Comparison of ENCODE assay signal across 8 cellular contexts in genomic region chr1:13730751-13731482, GRCh38. TPM values are rescaled to one million over a fixed set of nuclear protein-coding genes. Genes with fewer than 3 reads are reported as not detected.
DNase-seq lines count a peak whose midpoint lies in the region; ATAC-seq and TF ChIP-seq lines count a peak whose summit lies in the region.

No MANE protein-coding gene starts in this region.

- WGBS in esophagus squamous epithelium, 2 donors: 39 to 48% methylated on average over 10 to 11 of the region's 12 CpGs

- peak in 1 of 4 donors; percentile 74 for TF ChIP-seq POLR2A in esophagus squamous epithelium (IDR thresholded peaks at IDR 0.05)

- no peak overlapping the region for H2AFZ ChIP-seq in PC-3 (ENCODE audit: low read length)

- CTCF ChIA-PET in activated CD8-positive, alpha-beta T cell treated with anti-CD3 and anti-CD28 coated beads for 36 hours (lab: Charles Lee): interaction anchor here (0.7 to 1.4 kb wide), 3 partner anchors 9 to 64 kb away, joined by 3 read pairs; no protein-coding TSS in a partner anchor
- CTCF ChIA-PET in PC-3 (lab: Charles Lee): no interaction called here

- H3K9me3 Mint-ChIP-seq in IgD-negative memory B cell: no peaks in the 10 kb centered on the region
- no peaks in the 10 kb centered on the region for H3K9me3 Mint-ChIP-seq in activated CD8-positive, alpha-beta T cell treated with anti-CD3 and anti-CD28 coated beads for 36 hours

- H3K4me3 ChIP-seq in esophagus squamous epithelium (peak overlapping the region in 3 of 4 donors; percentile 19 to 37 (median 33)), foreskin fibroblast (ENCODE audit: low read depth in 1 of 2, low read length in 2 of 2) (no peak overlapping the region), PC-3 (ENCODE audit: low read length) (no peak overlapping the region)

- 0 out of 2 replicates have a peak, but pooled peaks cover 5% of the 10 kb centered on the region for H3K79me2 ChIP-seq in PC-3 (ENCODE audit: low read length)

- H3K27me3 Mint-ChIP-seq in IgD-negative memory B cell: no peaks in the 10 kb centered on the region
- no peaks in the 10 kb centered on the region for H3K27me3 Mint-ChIP-seq in activated CD8-positive, alpha-beta T cell treated with anti-CD3 and anti-CD28 coated beads for 36 hours

- 0 out of 2 replicates have a peak, but pooled peaks cover 4% of the 10 kb centered on the region for H4K20me1 ChIP-seq in PC-3 (ENCODE audit: low read length)

- peaks cover 61 to 85% (median 79%) of the 10 kb centered on the region in 3 donors for H3K4me1 Mint-ChIP-seq in IgD-negative memory B cell
- peaks cover 83% of the 10 kb centered on the region for H3K4me1 Mint-ChIP-seq in activated CD8-positive, alpha-beta T cell treated with anti-CD3 and anti-CD28 coated beads for 36 hours (ENCODE audit: low read depth)

- H3K36me3 Mint-ChIP-seq in IgD-negative memory B cell: peaks cover 5% of the 10 kb centered on the region
- H3K36me3 Mint-ChIP-seq in activated CD8-positive, alpha-beta T cell treated with anti-CD3 and anti-CD28 coated beads for 36 hours (ENCODE audit: low read depth): peaks cover 27% of the 10 kb centered on the region

- H3K4me1 ChIP-seq in esophagus squamous epithelium (peaks cover 0 to 25% (median 8%) of the 10 kb centered on the region in 3 donors), PC-3 (ENCODE audit: insufficient read depth, low read length) (no peaks in the 10 kb centered on the region)

- no peaks in the 10 kb centered on the region for H3K9me2 ChIP-seq in PC-3 (replicated peaks; ENCODE audit: low read length)

- no peak overlapping the region for H3K4me2 ChIP-seq in PC-3 (ENCODE audit: low read length)

- POLR2A ChIA-PET in activated CD8-positive, alpha-beta T cell treated with anti-CD3 and anti-CD28 coated beads for 36 hours (lab: Charles Lee): interaction anchor here (0.6 to 2.2 kb wide), 6 partner anchors 14 to 28 kb away, joined by 3 to 12 read pairs (median 3); no protein-coding TSS in a partner anchor
- POLR2A ChIA-PET in PC-3 (lab: Charles Lee; ENCODE audit: unreplicated experiment): no interaction called here

- H3K27ac Mint-ChIP-seq in IgD-negative memory B cell: peak overlapping the region; percentile 93 to 99 (median 98)
- peak overlapping the region; percentile 98 for H3K27ac Mint-ChIP-seq in activated CD8-positive, alpha-beta T cell treated with anti-CD3 and anti-CD28 coated beads for 36 hours

- peak overlapping the region; percentile 77 to 89 (median 82) for H3K4me3 Mint-ChIP-seq in IgD-negative memory B cell
- H3K4me3 Mint-ChIP-seq in activated CD8-positive, alpha-beta T cell treated with anti-CD3 and anti-CD28 coated beads for 36 hours: peak overlapping the region; percentile 81

- BruUV-seq in PC-3 (replicated peaks; lab: Mats Ljungman, UMichigan): no TSS peak

- peak; percentile 88 for ATAC-seq in GM19468 (IDR thresholded peaks at IDR 0.05; ENCODE audit: extremely low read depth, unreplicated experiment)
- peak; percentile 93 for ATAC-seq in activated CD8-positive, alpha-beta T cell treated with anti-CD3 and anti-CD28 coated beads for 36 hours
- no peak for ATAC-seq in PC-3

- no peaks in the 10 kb centered on the region for H3K27me3 ChIP-seq in esophagus squamous epithelium
- no peaks in the 10 kb centered on the region for H3K27me3 ChIP-seq in PC-3 (ENCODE audit: low read length)

- H3K9ac ChIP-seq in PC-3 (ENCODE audit: low read length): no peak overlapping the region

- DNase-seq in DMS79 treated with DMSO at 0.1 percent for 48 hours (lab: John Stamatoyannopoulos, UW): peak; percentile 45
- peak; percentile 92 for DNase-seq in activated CD8-positive, alpha-beta T cell treated with anti-CD3 and anti-CD28 coated beads for 36 hours
- DNase-seq in esophagus squamous epithelium (lab: John Stamatoyannopoulos, UW): peak; percentile 45
- DNase-seq in stimulated activated CD4-positive, alpha-beta T cell treated with anti-CD3 and anti-CD28 coated beads, Interleukin-2, amount 100 ng/mL, for 4 hours (ENCODE audit: low read depth): peak; percentile 72
- DNase-seq in foreskin fibroblast: no peak
- DNase-seq in PC-3: no peak

- TF ChIP-seq CTCF in activated CD8-positive, alpha-beta T cell treated with anti-CD3 and anti-CD28 coated beads for 36 hours (IDR thresholded peaks at IDR 0.05): no peak
- TF ChIP-seq CTCF in esophagus squamous epithelium (IDR thresholded peaks at IDR 0.05) (peak in 1 of 6 experiments; percentile 2), foreskin fibroblast (IDR thresholded peaks at IDR 0.05; ENCODE audit: low read depth, low read length) (no peak), PC-3 (conservative IDR thresholded peaks at IDR 0.05; ENCODE audit: low read depth, low read length) (no peak)

- intact Hi-C loops in activated CD8-positive, alpha-beta T cell treated with anti-CD3 and anti-CD28 coated beads for 36 hours (cut with micrococcal nuclease): loop anchor here (2.0 kb wide), 1 partner anchor 28 kb away; no protein-coding TSS in a partner anchor
- intact Hi-C loops in esophagus squamous epithelium (cut with DNase I) (no loop called here), PC-3 (cut with micrococcal nuclease) (no loop called here)

- H3K36me3 ChIP-seq in esophagus squamous epithelium (peaks cover 0 to 11% (median 0%) of the 10 kb centered on the region in 3 donors), PC-3 (ENCODE audit: low read depth, low read length) (0 out of 2 replicates have a peak, but pooled peaks cover 3% of the 10 kb centered on the region)

- H3K27ac ChIP-seq in esophagus squamous epithelium: peak overlapping the region; percentile 46 to 71 (median 58)
- H3K27ac ChIP-seq in PC-3 (ENCODE audit: low read length): no peak overlapping the region

- no peaks in the 10 kb centered on the region for H3F3A ChIP-seq in PC-3 (ENCODE audit: low read length, unreplicated experiment)

- no peaks in the 10 kb centered on the region for H3K9me3 ChIP-seq in esophagus squamous epithelium
- H3K9me3 ChIP-seq in PC-3 (ENCODE audit: low read length): no peaks in the 10 kb centered on the region

RNA-seq across cellular contexts. Expression of gene PRDM2, which starts 30.9 kb away (rescaled TPM):
- 50.3 TPM for polyA plus RNA-seq in IgD-negative memory B cell
- 10 to 100 TPM; 41.2 to 43.6 TPM for total RNA-seq in activated CD8-positive, alpha-beta T cell treated with anti-CD3 and anti-CD28 coated beads for 36 hours
- total RNA-seq in esophagus squamous epithelium (10 to 100 TPM; 19.2 to 37.4 (median 26.2) TPM), PC-3 (2014; rRNA removed) (9.4 and 13.8 TPM in 2 replicates)

Comparison
In these comparisons a context has a peak if more than half of its experiments do, and no peak if none do; other contexts are left out.
1. DNase-seq: peak in DMS79 treated with DMSO at 0.1 percent for 48 hours (single experiment), activated CD8-positive, alpha-beta T cell treated with anti-CD3 and anti-CD28 coated beads for 36 hours (single experiment), esophagus squamous epithelium (single experiment) and stimulated activated CD4-positive, alpha-beta T cell treated with anti-CD3 and anti-CD28 coated beads, Interleukin-2, amount 100 ng/mL, for 4 hours (single experiment); none in foreskin fibroblast (0 of 2) and PC-3 (single experiment).
2. H3K4me3 ChIP-seq: peak in esophagus squamous epithelium (3 of 4); none in foreskin fibroblast (0 of 2) and PC-3 (single experiment).